1 cellular context compared by ENCODE assay signal in the genomic region with DNA sequence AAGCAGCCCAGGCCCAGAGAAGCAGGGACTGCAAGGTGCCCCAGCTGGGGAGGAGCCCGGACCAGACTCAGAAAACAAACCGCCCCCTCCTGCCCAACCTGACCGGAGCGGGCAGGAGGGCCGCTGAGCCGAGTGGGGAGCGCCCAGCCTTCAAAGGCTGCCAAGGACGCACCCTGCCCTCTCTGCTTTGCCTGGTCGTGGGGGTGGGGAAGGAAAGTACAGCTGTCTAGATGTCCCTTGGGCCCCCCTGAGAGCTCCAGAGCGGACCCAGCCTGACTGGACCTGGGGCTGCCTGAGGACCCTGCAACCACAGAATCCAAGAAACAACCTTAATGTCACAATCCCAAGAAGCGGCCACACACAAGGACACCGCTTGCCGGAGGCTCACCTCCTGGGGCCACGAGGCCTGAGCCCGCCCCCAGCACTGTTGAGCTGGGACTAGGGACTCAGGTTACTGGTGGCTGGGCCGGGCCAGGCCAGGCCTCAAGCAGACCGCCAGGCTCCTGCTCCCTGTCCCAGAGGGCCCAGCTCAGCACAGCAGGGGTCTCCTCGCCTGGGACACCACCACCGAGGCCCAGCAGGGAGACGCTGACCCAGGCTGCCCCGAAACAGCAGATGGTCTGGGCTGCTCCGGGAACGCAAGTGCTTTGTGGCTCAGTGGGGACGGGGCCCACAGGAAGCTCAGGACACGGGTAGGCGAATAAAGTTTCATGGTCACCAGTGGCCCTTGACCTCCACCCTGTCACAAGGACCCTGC.
TF ChIP-seq lines count a peak whose summit lies in the region.

No MANE protein-coding gene starts in this region.

TF ChIP-seq in HEK293, 187 proteins besides CTCF, POLR2A, EP300 and RAD21 (continued from another document):
- TF ChIP-seq, protein P1, sequence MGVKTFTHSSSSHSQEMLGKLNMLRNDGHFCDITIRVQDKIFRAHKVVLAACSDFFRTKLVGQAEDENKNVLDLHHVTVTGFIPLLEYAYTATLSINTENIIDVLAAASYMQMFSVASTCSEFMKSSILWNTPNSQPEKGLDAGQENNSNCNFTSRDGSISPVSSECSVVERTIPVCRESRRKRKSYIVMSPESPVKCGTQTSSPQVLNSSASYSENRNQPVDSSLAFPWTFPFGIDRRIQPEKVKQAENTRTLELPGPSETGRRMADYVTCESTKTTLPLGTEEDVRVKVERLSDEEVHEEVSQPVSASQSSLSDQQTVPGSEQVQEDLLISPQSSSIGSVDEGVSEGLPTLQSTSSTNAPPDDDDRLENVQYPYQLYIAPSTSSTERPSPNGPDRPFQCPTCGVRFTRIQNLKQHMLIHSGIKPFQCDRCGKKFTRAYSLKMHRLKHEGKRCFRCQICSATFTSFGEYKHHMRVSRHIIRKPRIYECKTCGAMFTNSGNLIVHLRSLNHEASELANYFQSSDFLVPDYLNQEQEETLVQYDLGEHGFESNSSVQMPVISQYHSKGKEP (tag by site-specific recombination; IDR thresholded peaks at IDR 0.05) = no peak
